ENCODE assay signal across 17 cellular contexts in the genomic region with DNA sequence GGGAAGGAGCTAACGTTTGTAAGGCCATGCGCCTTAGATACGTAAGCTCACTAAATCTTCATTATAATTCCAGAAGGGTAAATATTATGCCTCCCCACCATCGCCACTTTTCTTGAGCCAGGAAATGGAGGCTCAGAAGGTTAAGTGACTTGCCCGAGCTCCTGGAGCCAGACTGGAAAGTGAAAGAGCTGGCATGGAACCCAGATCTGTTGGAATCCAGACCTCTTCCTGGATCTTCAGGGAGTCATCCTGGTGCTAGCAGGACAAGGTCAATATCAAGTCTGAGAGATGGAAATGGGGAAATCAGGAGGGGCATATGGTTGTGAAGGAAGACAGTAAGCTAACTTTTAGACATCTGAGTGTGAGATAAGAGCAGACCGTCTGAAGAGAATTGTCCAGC.
"Had no signal": no experiment of that assay in that cellular context is flagged by ENCODE, and none has a peak within 500 bp of the region (broad histone marks: within the 10 kb centered on the region; RNA-seq: fewer than 3 reads in every experiment).

No MANE protein-coding gene starts in this region.

- H3K36me3 Mint-ChIP-seq: activated naive CD4-positive, alpha-beta T cell treated with anti-CD3 and anti-CD28 coated beads, Interleukin-2, amount 50 U/mL, for 72 hours; immature natural killer cell; mesothelial cell of epicardium; stimulated activated effector memory CD8-positive, alpha-beta T cell treated with anti-CD3 and anti-CD28 coated beads, Interleukin-12 subunit alpha, Interleukin-12 subunit beta, amount 100 ng/mL, for 72 hours had no signal

- H3K4me3 ChIP-seq: lower lobe of right lung had no signal

- H3K27me3 Mint-ChIP-seq: central memory CD8-positive, alpha-beta T cell had no signal

- H3K27ac ChIP-seq: lower lobe of right lung had no signal

- H3K4me3 Mint-ChIP-seq: activated CD4-positive, alpha-beta T cell treated with anti-CD3 and anti-CD28 coated beads, Interleukin-2, amount 10 ng/mL, durations not matched to agents 7 days and 5 days; activated T-cell treated with anti-CD3 and anti-CD28 coated beads, Interleukin-2, amount 50 U/mL, for 72 hours; brain; central memory CD8-positive, alpha-beta T cell; effector memory CD8-positive, alpha-beta T cell; immature natural killer cell; mesothelial cell of epicardium; neural crest cell; stimulated activated effector memory CD8-positive, alpha-beta T cell treated with anti-CD3 and anti-CD28 coated beads, Interleukin-12 subunit alpha, Interleukin-12 subunit beta, amount 100 ng/mL, for 72 hours had no signal

- H3K9me3 ChIP-seq: lower lobe of right lung had no signal

- ATAC-seq: activated naive CD4-positive, alpha-beta T cell treated with anti-CD3 and anti-CD28 coated beads, Interleukin-2, amount 50 U/mL, for 72 hours; activated T-cell treated with anti-CD3 and anti-CD28 coated beads, Interleukin-2, amount 50 U/mL, for 72 hours; effector memory CD8-positive, alpha-beta T cell; lower lobe of right lung; stimulated activated effector memory CD8-positive, alpha-beta T cell treated with anti-CD3 and anti-CD28 coated beads, Interleukin-12 subunit alpha, Interleukin-12 subunit beta, amount 100 ng/mL, for 72 hours had no signal

- H3K36me3 ChIP-seq: lower lobe of right lung had no signal

- DNase-seq: activated CD4-positive, alpha-beta T cell treated with anti-CD3 and anti-CD28 coated beads, Interleukin-2, amount 10 ng/mL, durations not matched to agents 7 days and 5 days; activated CD8-positive, alpha-beta memory T cell treated with anti-CD3 and anti-CD28 coated beads, Interleukin-2, amount 50 U/mL, for 48 hours; activated gamma-delta T cell; activated T-cell treated with anti-CD3 and anti-CD28 coated beads, Interleukin-2, amount 50 U/mL, for 72 hours; amygdala; effector memory CD8-positive, alpha-beta T cell; foreskin fibroblast; immature natural killer cell; lower lobe of right lung; stimulated activated CD4-positive, alpha-beta T cell treated with anti-CD3 and anti-CD28 coated beads, Interleukin-12 subunit alpha, Interleukin-12 subunit beta, amount 100 ng/mL, for 4 hours; stimulated activated CD4-positive, alpha-beta T cell treated with anti-CD3 and anti-CD28 coated beads, Interleukin-2, amount 100 ng/mL, for 24 hours had no signal

- H3K9me3 Mint-ChIP-seq: activated CD4-positive, alpha-beta T cell treated with anti-CD3 and anti-CD28 coated beads, Interleukin-2, amount 10 ng/mL, durations not matched to agents 7 days and 5 days; activated naive CD4-positive, alpha-beta T cell treated with anti-CD3 and anti-CD28 coated beads, Interleukin-2, amount 50 U/mL, for 72 hours; activated T-cell treated with anti-CD3 and anti-CD28 coated beads, Interleukin-2, amount 50 U/mL, for 72 hours; brain; central memory CD8-positive, alpha-beta T cell; effector memory CD8-positive, alpha-beta T cell; immature natural killer cell; neural crest cell; stimulated activated effector memory CD8-positive, alpha-beta T cell treated with anti-CD3 and anti-CD28 coated beads, Interleukin-12 subunit alpha, Interleukin-12 subunit beta, amount 100 ng/mL, for 72 hours had no signal

- H3K4me1 Mint-ChIP-seq: central memory CD8-positive, alpha-beta T cell had no signal

- H3K27ac Mint-ChIP-seq: activated CD4-positive, alpha-beta T cell treated with anti-CD3 and anti-CD28 coated beads, Interleukin-2, amount 10 ng/mL, durations not matched to agents 7 days and 5 days; activated naive CD4-positive, alpha-beta T cell treated with anti-CD3 and anti-CD28 coated beads, Interleukin-2, amount 50 U/mL, for 72 hours; activated T-cell treated with anti-CD3 and anti-CD28 coated beads, Interleukin-2, amount 50 U/mL, for 72 hours; brain; effector memory CD8-positive, alpha-beta T cell; immature natural killer cell; mesothelial cell of epicardium; stimulated activated effector memory CD8-positive, alpha-beta T cell treated with anti-CD3 and anti-CD28 coated beads, Interleukin-12 subunit alpha, Interleukin-12 subunit beta, amount 100 ng/mL, for 72 hours had no signal
